Comparison of ENCODE assay signal across 13 cellular contexts in the genomic region with DNA sequence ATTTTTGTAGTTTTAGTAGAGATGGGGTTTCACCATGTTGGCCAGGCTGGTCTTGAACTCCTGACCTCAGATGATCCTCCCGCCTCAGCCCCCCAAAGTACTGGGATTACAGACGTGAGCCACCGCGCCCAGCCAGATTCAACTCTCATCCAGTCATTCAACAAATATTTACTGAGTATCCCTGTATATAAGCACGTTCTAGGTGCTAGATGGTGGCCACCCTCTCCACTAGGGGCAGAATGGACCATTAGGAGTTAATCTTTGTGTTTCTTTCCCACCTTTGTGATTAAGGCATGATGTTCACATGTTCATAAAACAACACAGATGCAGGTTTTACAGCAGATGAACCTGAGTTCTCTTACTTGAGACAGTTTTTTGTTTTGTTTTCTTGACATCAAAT. TPM values are rescaled to one million over a fixed set of nuclear protein-coding genes. Genes with fewer than 3 reads are reported as not detected.
DNase-seq lines count a peak whose midpoint lies in the region; ATAC-seq and TF ChIP-seq lines count a peak whose summit lies in the region.
"Had no signal": no experiment of that assay in that cellular context is flagged by ENCODE, and none has a peak within 500 bp of the region (broad histone marks: within the 10 kb centered on the region; RNA-seq: fewer than 3 reads in every experiment).

No MANE protein-coding gene starts in this region.

- no peak overlapping the region for H3K4me2 ChIP-seq in GM23248 (ENCODE audit: unreplicated experiment)

- H3K27me3 ChIP-seq in GM23248 (replicated peaks; ENCODE audit: insufficient read depth), result no peaks in the 10 kb centered on the region

- H3K4me1 Mint-ChIP-seq in T-helper 1 cell treated with Interleukin-12 subunit alpha and Interleukin-12 subunit beta and Interleukin-4 antibody, amounts not matched to agents 30 μg/mL and 1 μg/mL, for 36 hours (ENCODE audit: low read depth), result peaks cover 10% of the 10 kb centered on the region

- in situ Hi-C loops in GM23248 (cut with MboI), result no loop called here

- H3K79me2 ChIP-seq in GM23248 (ENCODE audit: insufficient read depth), result no peaks in the 10 kb centered on the region

- peaks cover 43% of the 10 kb centered on the region for H3K36me3 Mint-ChIP-seq in T-helper 1 cell treated with Interleukin-12 subunit alpha and Interleukin-12 subunit beta and Interleukin-4 antibody, amounts not matched to agents 30 μg/mL and 1 μg/mL, for 36 hours (ENCODE audit: low read depth)

- H3K4me3 Mint-ChIP-seq in T-helper 1 cell treated with Interleukin-12 subunit alpha and Interleukin-12 subunit beta and Interleukin-4 antibody, amounts not matched to agents 30 μg/mL and 1 μg/mL, for 36 hours, result no peak overlapping the region
- H3K4me3 Mint-ChIP-seq: activated CD8-positive, alpha-beta memory T cell treated with anti-CD3 and anti-CD28 coated beads, Interleukin-2, amount 10 ng/mL, durations not matched to agents 7 days and 5 days had no signal

- H3K9me3 Mint-ChIP-seq in T-helper 1 cell treated with Interleukin-12 subunit alpha and Interleukin-12 subunit beta and Interleukin-4 antibody, amounts not matched to agents 30 μg/mL and 1 μg/mL, for 36 hours, result no peaks in the 10 kb centered on the region

- TF ChIP-seq CTCF in choroid plexus epithelial cell (conservative IDR thresholded peaks at IDR 0.05; ENCODE audit: low read depth, low read length) (peak; percentile 51), retinal pigment epithelial cell (conservative IDR thresholded peaks at IDR 0.05; ENCODE audit: low read depth, low read length) (peak; percentile 57)

- no peak for DNase-seq in T-helper 1 cell
- DNase-seq in NAMALWA (ENCODE audit: low spot score), result peak; percentile 46
- DNase-seq in choroid plexus epithelial cell (ENCODE audit: low read depth), result no peak
- no peak for DNase-seq in retinal pigment epithelial cell (ENCODE audit: low read depth)
- DNase-seq in DMS153 (lab: John Stamatoyannopoulos, UW), result no peak
- DNase-seq in GM23248, result no peak
- DNase-seq: activated CD8-positive, alpha-beta memory T cell treated with anti-CD3 and anti-CD28 coated beads, Interleukin-2, amount 10 ng/mL, durations not matched to agents 7 days and 5 days; erythroblast; kidney; NCI-H774; stimulated activated naive CD8-positive, alpha-beta T cell treated with anti-CD3 and anti-CD28 coated beads, Interleukin-15, Interleukin-2, amounts not matched to agents 100 U/mL and 50 U/mL, for 24 hours had no signal

- no peak overlapping the region for H3K4me3 ChIP-seq in choroid plexus epithelial cell (ENCODE audit: low read depth, low read length)
- H3K4me3 ChIP-seq in retinal pigment epithelial cell (ENCODE audit: low read length), result no peak overlapping the region
- no peak overlapping the region for H3K4me3 ChIP-seq in GM23248

- H3K27me3 Mint-ChIP-seq in T-helper 1 cell treated with Interleukin-12 subunit alpha and Interleukin-12 subunit beta and Interleukin-4 antibody, amounts not matched to agents 30 μg/mL and 1 μg/mL, for 36 hours (ENCODE audit: low read depth), result no peaks in the 10 kb centered on the region
- H3K27me3 Mint-ChIP-seq: activated CD8-positive, alpha-beta memory T cell treated with anti-CD3 and anti-CD28 coated beads, Interleukin-2, amount 10 ng/mL, durations not matched to agents 7 days and 5 days had no signal

- H3K9me2 ChIP-seq in GM23248 (ENCODE audit: insufficient read depth), result no peaks in the 10 kb centered on the region

- H3K27ac Mint-ChIP-seq in T-helper 1 cell treated with Interleukin-12 subunit alpha and Interleukin-12 subunit beta and Interleukin-4 antibody, amounts not matched to agents 30 μg/mL and 1 μg/mL, for 36 hours, result peak overlapping the region; percentile 11
- H3K27ac Mint-ChIP-seq: activated CD8-positive, alpha-beta memory T cell treated with anti-CD3 and anti-CD28 coated beads, Interleukin-2, amount 10 ng/mL, durations not matched to agents 7 days and 5 days had no signal

- peaks cover 4% of the 10 kb centered on the region; the same call in 1 of the 2 replicates for H3K36me3 ChIP-seq in GM23248 (ENCODE audit: low read depth)

- no peaks in the 10 kb centered on the region for H3K4me1 ChIP-seq in GM23248 (ENCODE audit: insufficient read depth)

- H2AFZ ChIP-seq in GM23248, result no peak overlapping the region

- peaks cover 13% of the 10 kb centered on the region; the same call in 1 of the 2 replicates for H3F3A ChIP-seq in GM23248 (ENCODE audit: insufficient read depth)

- H4K20me1 ChIP-seq in GM23248 (ENCODE audit: insufficient read depth), result no peaks in the 10 kb centered on the region

- H3K9ac ChIP-seq in GM23248, result no peak overlapping the region

- 87 to 89% methylated on average over 5 of the region's 5 CpGs for whole genome bisulfite sequencing in GM23248 (ENCODE audit: low coverage in 1 of 2, low lambda C conversion rate in 2 of 2, missing lambda C conversion rate in 2 of 2), 2 experiments

- no peaks in the 10 kb centered on the region for H3K9me3 ChIP-seq in GM23248 (ENCODE audit: low read depth)

- H3K27ac ChIP-seq in GM23248, result no peak overlapping the region

- ATAC-seq in HG02642 (IDR thresholded peaks at IDR 0.05; ENCODE audit: poor library complexity, unreplicated experiment), result no peak
- ATAC-seq: activated CD8-positive, alpha-beta memory T cell treated with anti-CD3 and anti-CD28 coated beads, Interleukin-2, amount 10 ng/mL, durations not matched to agents 7 days and 5 days; stimulated activated naive CD8-positive, alpha-beta T cell treated with anti-CD3 and anti-CD28 coated beads, Interleukin-15, Interleukin-2, amounts not matched to agents 100 U/mL and 50 U/mL, for 24 hours had no signal

RNA-seq across cellular contexts. Expression of a gene that starts 7.3 kb away (rescaled TPM):
- 27.8 and 36.3 TPM in 2 replicates for total RNA-seq in GM23248 (2014; rRNA removed; shearing (Covaris generic))
- polyA plus RNA-seq in GM23248 (2016; fragmentation: Nextera tagmentation; extraction: Ambion mirVana), result 62.2 and 66.4 TPM in 2 replicates

RNA-seq across cellular contexts. Expression of a gene that starts 17.2 kb away (rescaled TPM):
- total RNA-seq in GM23248 (2014; rRNA removed; shearing (Covaris generic)), result 18.0 and 18.3 TPM in 2 replicates
- 45.5 and 47.2 TPM in 2 replicates for polyA plus RNA-seq in GM23248 (2016; fragmentation: Nextera tagmentation; extraction: Ambion mirVana)
